ENCODE assay signal across 11 cellular contexts in genomic region chr10:102813734-102814455, GRCh38. TPM values are rescaled to one million over a fixed set of nuclear protein-coding genes. Genes with fewer than 3 reads are reported as not detected.
DNase-seq lines count a peak whose midpoint lies in the region; ATAC-seq and TF ChIP-seq lines count a peak whose summit lies in the region.
"Had no signal": no experiment of that assay in that cellular context is flagged by ENCODE, and none has a peak within 500 bp of the region (broad histone marks: within the 10 kb centered on the region; RNA-seq: fewer than 3 reads in every experiment).

No MANE protein-coding gene starts in this region.

- TF ChIP-seq CTCF in cardiac fibroblast (IDR thresholded peaks at IDR 0.05; ENCODE audit: low read depth, low read length), result no peak
- TF ChIP-seq CTCF in GM13976 (IDR thresholded peaks at IDR 0.05; ENCODE audit: borderline replicate concordance, control extremely low read depth, extremely low read depth, insufficient read depth, missing control alignments), result no peak

- no peaks in the 10 kb centered on the region for H3K27me3 ChIP-seq in SJCRH30
- H3K27me3 ChIP-seq: cardiac muscle cell had no signal

- in situ Hi-C loops in GM13976 (cut with MboI; ENCODE audit: low sequenced_read_pairs, unreplicated experiment), result no loop called here

- peak; percentile 51 for DNase-seq in HuH-7.5 (ENCODE audit: low spot score)
- DNase-seq in cardiac fibroblast (ENCODE audit: low read depth in 2 of 2), result peak; percentile 52 to 82
- peak; percentile 69 for DNase-seq in left lobe of liver (ENCODE audit: low spot score)
- DNase-seq in stimulated activated effector memory CD8-positive, alpha-beta T cell treated with anti-CD3 and anti-CD28 coated beads, Interleukin-12 subunit alpha, Interleukin-12 subunit beta, amount 100 ng/mL, for 72 hours (ENCODE audit: low spot score in 2 of 2), result no peak
- DNase-seq in HT-29 (ENCODE audit: low spot score), result no peak
- DNase-seq in GM13976 (ENCODE audit: low spot score), result no peak
- DNase-seq in SJCRH30, result no peak
- DNase-seq: stimulated activated CD4-positive, alpha-beta T cell treated with anti-CD3 and anti-CD28 coated beads, Interleukin-1b, Interleukin-23, amount 100 ng/mL, for 48 hours had no signal

- H3K9me3 Mint-ChIP-seq in stimulated activated effector memory CD8-positive, alpha-beta T cell treated with anti-CD3 and anti-CD28 coated beads, Interleukin-12 subunit alpha, Interleukin-12 subunit beta, amount 100 ng/mL, for 72 hours, result no peaks in the 10 kb centered on the region

- H3K4me3 ChIP-seq in cardiac fibroblast (replicated peaks in 1 of 2; ENCODE audit: low read depth in 2 of 2, low read length in 2 of 2) (no peak overlapping the region), SJCRH30 (no peak overlapping the region)
- H3K4me3 ChIP-seq: cardiac muscle cell had no signal

- H3K4me1 Mint-ChIP-seq in stimulated activated effector memory CD8-positive, alpha-beta T cell treated with anti-CD3 and anti-CD28 coated beads, Interleukin-12 subunit alpha, Interleukin-12 subunit beta, amount 100 ng/mL, for 72 hours, result peaks cover 15% of the 10 kb centered on the region

- peaks cover 24% of the 10 kb centered on the region for H3K4me1 ChIP-seq in SJCRH30

- peaks cover 34% of the 10 kb centered on the region for H3K36me3 ChIP-seq in SJCRH30

- peak; percentile 85 for ATAC-seq in left lobe of liver
- no peak for ATAC-seq in stimulated activated effector memory CD8-positive, alpha-beta T cell treated with anti-CD3 and anti-CD28 coated beads, Interleukin-12 subunit alpha, Interleukin-12 subunit beta, amount 100 ng/mL, for 72 hours
- ATAC-seq in GM18517 (IDR thresholded peaks at IDR 0.05; ENCODE audit: unreplicated experiment), result no peak

- H3K27ac ChIP-seq in SJCRH30, result no peak overlapping the region
- H3K27ac ChIP-seq: cardiac muscle cell had no signal

- no peak overlapping the region for H3K4me3 Mint-ChIP-seq in stimulated activated effector memory CD8-positive, alpha-beta T cell treated with anti-CD3 and anti-CD28 coated beads, Interleukin-12 subunit alpha, Interleukin-12 subunit beta, amount 100 ng/mL, for 72 hours

- H3K27ac Mint-ChIP-seq in stimulated activated effector memory CD8-positive, alpha-beta T cell treated with anti-CD3 and anti-CD28 coated beads, Interleukin-12 subunit alpha, Interleukin-12 subunit beta, amount 100 ng/mL, for 72 hours, result peak overlapping the region; percentile 64

- H3K9me3 ChIP-seq in SJCRH30 (replicated peaks), result no peaks in the 10 kb centered on the region

- peaks cover 62% of the 10 kb centered on the region for H3K36me3 Mint-ChIP-seq in stimulated activated effector memory CD8-positive, alpha-beta T cell treated with anti-CD3 and anti-CD28 coated beads, Interleukin-12 subunit alpha, Interleukin-12 subunit beta, amount 100 ng/mL, for 72 hours

RNA-seq across cellular contexts. Expression of gene CYP17A1, which starts 23.3 kb away (rescaled TPM):
- 3.7 TPM for total RNA-seq in left lobe of liver
- total RNA-seq in HT-29 (2014; rRNA removed; shearing (Covaris generic)), result not detected in 2 replicates
- not detected in 2 replicates for total RNA-seq in SJCRH30 (2014; rRNA removed; shearing (Covaris generic))
- total RNA-seq: cardiac muscle cell, Daoy had no signal

RNA-seq across cellular contexts. Expression of gene BORCS7, which starts 40.2 kb away (rescaled TPM):
- total RNA-seq in left lobe of liver, result 17.0 TPM
- total RNA-seq in HT-29 (2014; rRNA removed; shearing (Covaris generic)), result 9.4 and 10.8 TPM in 2 replicates
- 19.9 and 24.3 TPM in 2 replicates for total RNA-seq in SJCRH30 (2014; rRNA removed; shearing (Covaris generic))

RNA-seq across cellular contexts. Expression of gene AS3MT, which starts 55.4 kb away (rescaled TPM):
- total RNA-seq in left lobe of liver, result 7.5 TPM
- not detected in 2 replicates for total RNA-seq in HT-29 (2014; rRNA removed; shearing (Covaris generic))
- total RNA-seq in SJCRH30 (2014; rRNA removed; shearing (Covaris generic)), result 13.7 and 14.8 TPM in 2 replicates

Comparison
In these comparisons a context has a peak if more than half of its experiments do, and no peak if none do; other contexts are left out.
1. DNase-seq: peak in HuH-7.5 (single experiment), cardiac fibroblast (2 of 2) and left lobe of liver (single experiment); none in stimulated activated effector memory CD8-positive, alpha-beta T cell treated with anti-CD3 and anti-CD28 coated beads, Interleukin-12 subunit alpha, Interleukin-12 subunit beta, amount 100 ng/mL, for 72 hours (0 of 2), HT-29 (single experiment), GM13976 (single experiment) and SJCRH30 (0 of 2).